ENCODE assay signal across 18 cellular contexts in genomic region chr14:64178814-64179213, GRCh38.
"Had no signal": no experiment of that assay in that cellular context is flagged by ENCODE, and none has a peak within 500 bp of the region (broad histone marks: within the 10 kb centered on the region; RNA-seq: fewer than 3 reads in every experiment).

No MANE protein-coding gene starts in this region.

- DNase-seq: activated CD4-positive, alpha-beta T cell treated with anti-CD3 and anti-CD28 coated beads, Interleukin-2, amount 50 U/mL, for 4 hours; activated T-cell treated with anti-CD3 and anti-CD28 coated beads for 4 hours; activated T-cell treated with anti-CD3 and anti-CD28 coated beads, Interleukin-2, amount 50 U/mL, for 72 hours; anterior cingulate cortex; cerebellar nuclear complex; MM.1S; NCI-H1105; NCI-H1436; NCI-H187; NCI-H2081; NCI-H510A treated with DMSO at 0.1 percent for 48 hours; SHP77; SW 1271 had no signal

- H3K9me3 Mint-ChIP-seq: activated naive CD4-positive, alpha-beta T cell treated with anti-CD3 and anti-CD28 coated beads, Interleukin-2, amount 50 U/mL, for 72 hours; activated T-cell treated with anti-CD3 and anti-CD28 coated beads, Interleukin-2, amount 50 U/mL, for 72 hours; T-helper 2 cell treated with Interferon-gamma antibody and Interleukin-4, amounts not matched to agents 5 μg/mL and 100 μg/mL, for 36 hours had no signal

- H3K27me3 ChIP-seq: SJSA1 had no signal

- H3K9me3 ChIP-seq: SJSA1 had no signal

- H3K4me3 ChIP-seq: SJSA1 had no signal

- H3K27ac ChIP-seq: SJSA1 had no signal

- H3K4me1 ChIP-seq: SJSA1 had no signal

- H3K27ac Mint-ChIP-seq: activated T-cell treated with anti-CD3 and anti-CD28 coated beads, Interleukin-2, amount 50 U/mL, for 72 hours; T-helper 2 cell treated with Interferon-gamma antibody and Interleukin-4, amounts not matched to agents 5 μg/mL and 100 μg/mL, for 36 hours; WTC11 had no signal

- ATAC-seq: activated naive CD4-positive, alpha-beta T cell treated with anti-CD3 and anti-CD28 coated beads, Interleukin-2, amount 50 U/mL, for 72 hours; activated T-cell treated with anti-CD3 and anti-CD28 coated beads, Interleukin-2, amount 50 U/mL, for 72 hours; SK-N-SH treated with all-trans-retinoic acid at 6 μM for 48 hours; WTC11 had no signal

- H3K4me3 Mint-ChIP-seq: activated T-cell treated with anti-CD3 and anti-CD28 coated beads, Interleukin-2, amount 50 U/mL, for 72 hours; T-helper 2 cell treated with Interferon-gamma antibody and Interleukin-4, amounts not matched to agents 5 μg/mL and 100 μg/mL, for 36 hours; WTC11 had no signal
